ENCODE assay signal across 1 cellular context in genomic region chr4:177309525-177310371, GRCh38.
TF ChIP-seq lines count a peak whose summit lies in the region.

Gene NEIL3, plus strand, starts transcription at chr4:177309874. Its CDS starts 80 bp downstream, at chr4:177309954.

TF ChIP-seq in K562, 482 proteins besides CTCF, POLR2A, EP300 and RAD21 (continued from another document and continues in another):
- TF ChIP-seq THAP12 (CRISPR knock-in tag; IDR thresholded peaks at IDR 0.05) (0 out of 2 replicates have a peak, but pooled peaks have one; percentile 23), CXXC5 (CRISPR knock-in tag; IDR thresholded peaks at IDR 0.05) (peak; percentile 87), GABPB2 (CRISPR knock-in tag; conservative IDR thresholded peaks at IDR 0.05) (no peak), KAT7 (CRISPR knock-in tag; IDR thresholded peaks at IDR 0.05; ENCODE audit: borderline replicate concordance) (no peak), ZNF175 (CRISPR knock-in tag; IDR thresholded peaks at IDR 0.05; ENCODE audit: low read depth) (no peak), ATF6 (CRISPR knock-in tag; IDR thresholded peaks at IDR 0.05) (peak; percentile 38; the same call in 1 of the 2 replicates), ZNF512 (tag; IDR thresholded peaks at IDR 0.05) (no peak), HNRNPK (IDR thresholded peaks at IDR 0.05; ENCODE audit: low read depth, low read length, poor library complexity, severe bottlenecking) (no peak), STAT5B (CRISPR knock-in tag; IDR thresholded peaks at IDR 0.05) (no peak), HIVEP1 (CRISPR knock-in tag; IDR thresholded peaks at IDR 0.05) (no peak), STAT5A (IDR thresholded peaks at IDR 0.05; ENCODE audit: borderline replicate concordance, low read length) (no peak), JUND (IDR thresholded peaks at IDR 0.05; ENCODE audit: borderline replicate concordance, low read depth, low read length) (0 out of 2 replicates have a peak, but pooled peaks have one; percentile 3), JUND (tag; IDR thresholded peaks at IDR 0.05; ENCODE audit: borderline replicate concordance, low read depth, low read length) (no peak), ZSCAN32 (CRISPR knock-in tag; IDR thresholded peaks at IDR 0.05) (no peak), HSF4 (CRISPR knock-in tag; IDR thresholded peaks at IDR 0.05; ENCODE audit: borderline replicate concordance) (no peak), MXD1 (CRISPR knock-in tag; IDR thresholded peaks at IDR 0.05; ENCODE audit: borderline replicate concordance, poor library complexity, severe bottlenecking) (no peak), KLF6 (CRISPR knock-in tag; IDR thresholded peaks at IDR 0.05; ENCODE audit: borderline replicate concordance) (no peak), STAT6 (CRISPR knock-in tag; IDR thresholded peaks at IDR 0.05) (no peak), MCM5 (IDR thresholded peaks at IDR 0.05; ENCODE audit: low read depth) (no peak), HDAC2 (IDR thresholded peaks at IDR 0.05) (peak; percentile 75; the same call in 1 of the 2 replicates), ZNF217 (CRISPR knock-in tag; IDR thresholded peaks at IDR 0.05) (no peak), ZHX1 (conservative IDR thresholded peaks at IDR 0.05; ENCODE audit: low read length) (no peak), ZNF561 (CRISPR knock-in tag; conservative IDR thresholded peaks at IDR 0.05) (no peak), USF2 (CRISPR knock-in tag; IDR thresholded peaks at IDR 0.05) (no peak), DEAF1 (CRISPR knock-in tag; IDR thresholded peaks at IDR 0.05) (no peak), BRF1 (IDR thresholded peaks at IDR 0.05; ENCODE audit: borderline replicate concordance, extremely low read depth, insufficient read length) (no peak), DPF2 (IDR thresholded peaks at IDR 0.05) (0 out of 2 replicates have a peak, but pooled peaks have one; percentile 48), ZNF511 (CRISPR knock-in tag; IDR thresholded peaks at IDR 0.05) (peak; percentile 66; the same call in 1 of the 2 replicates), DNMT1 (IDR thresholded peaks at IDR 0.05) (no peak), ATF4 (CRISPR knock-in tag; IDR thresholded peaks at IDR 0.05) (no peak), SMC3 (conservative IDR thresholded peaks at IDR 0.05; ENCODE audit: insufficient read depth, low read depth, low read length) (no peak), USF1 (CRISPR knock-in tag; IDR thresholded peaks at IDR 0.05) (no peak), ZNF778 (CRISPR knock-in tag; IDR thresholded peaks at IDR 0.05) (no peak), ZNF24 (IDR thresholded peaks at IDR 0.05) (no peak), NCOA6 (IDR thresholded peaks at IDR 0.05) (no peak), CGGBP1 (CRISPR knock-in tag; IDR thresholded peaks at IDR 0.05) (no peak), ZNF699 (CRISPR knock-in tag; IDR thresholded peaks at IDR 0.05; ENCODE audit: insufficient replicate concordance) (no peak), MTA2 (IDR thresholded peaks at IDR 0.05; ENCODE audit: low read depth) (no peak), LEF1 (IDR thresholded peaks at IDR 0.05) (no peak; the same call in 1 of the 2 replicates), PTBP1 (IDR thresholded peaks at IDR 0.05; ENCODE audit: low read depth, low read length) (no peak), MEIS2 (IDR thresholded peaks at IDR 0.05; ENCODE audit: partially characterized antibody) (peak; percentile 38), BCL6 (CRISPR knock-in tag; IDR thresholded peaks at IDR 0.05) (no peak), PHF21A (IDR thresholded peaks at IDR 0.05; ENCODE audit: borderline replicate concordance, low read depth) (no peak)
